In genomic region chr2:65297544-65297943, GRCh38 we compare ENCODE assay signal across 35 cellular contexts.
DNase-seq lines count a peak whose midpoint lies in the region; ATAC-seq, FAIRE-seq and TF ChIP-seq lines count a peak whose summit lies in the region.
"Had no signal": no experiment of that assay in that cellular context is flagged by ENCODE, and none has a peak within 500 bp of the region (broad histone marks: within the 10 kb centered on the region; RNA-seq: fewer than 3 reads in every experiment).

No MANE protein-coding gene starts in this region.

- H3K27me3 ChIP-seq in HepG2 (ENCODE audit: control insufficient read depth in 1 of 2, insufficient read depth in 2 of 2, low read length in 2 of 2) (no peaks in the 10 kb centered on the region), right lobe of liver (no peaks in the 10 kb centered on the region)
- H3K27me3 ChIP-seq: BE2C, BLaER1 had no signal

- ATAC-seq in HepG2: no peak
- ATAC-seq in right lobe of liver: no peak
- ATAC-seq in left colon: peak; percentile 75
- peak; percentile 46 for ATAC-seq in mucosa of descending colon
- ATAC-seq in natural killer cell: no peak
- ATAC-seq: A549; CD8-positive, alpha-beta T cell had no signal

- H3K36me3 ChIP-seq in HepG2 (replicated peaks in 1 of 2; ENCODE audit: control insufficient read depth in 1 of 2, insufficient read depth in 2 of 2, low read length in 2 of 2): no peaks in the 10 kb centered on the region
- no peaks in the 10 kb centered on the region for H3K36me3 ChIP-seq in right lobe of liver
- no peaks in the 10 kb centered on the region for H3K36me3 ChIP-seq in mucosa of descending colon (ENCODE audit: low read depth)
- H3K36me3 ChIP-seq: BE2C; BLaER1; BLaER1 treated with 17β-estradiol and CSF1 and Interleukin-3, amounts not matched to agents 10 nM and 100 nM had no signal

- peaks cover 38 to 48% of the 10 kb centered on the region in 2 donors for H3K4me1 Mint-ChIP-seq in natural killer cell

- peaks cover 47 to 48% of the 10 kb centered on the region in 2 donors for H3K27me3 Mint-ChIP-seq in natural killer cell (ENCODE audit: low read depth in 2 of 2)
- H3K27me3 Mint-ChIP-seq: CD4-positive, alpha-beta T cell had no signal

- no peak overlapping the region for H3K27ac Mint-ChIP-seq in natural killer cell
- H3K27ac Mint-ChIP-seq: B cell; CD14-positive monocyte; CD4-positive, alpha-beta memory T cell; CD4-positive, alpha-beta T cell; CD8-positive, alpha-beta memory T cell; CD8-positive, alpha-beta T cell had no signal

- CTCF ChIA-PET in HepG2 (lab: Yijun Ruan, JAX; ENCODE audit: low intra/inter-chr PET ratio, low total read pairs): no interaction called here

- peaks cover 3% of the 10 kb centered on the region for H3K36me3 Mint-ChIP-seq in natural killer cell
- H3K36me3 Mint-ChIP-seq: CD14-positive monocyte; CD4-positive, alpha-beta memory T cell; CD4-positive, CD25-positive, alpha-beta regulatory T cell; CD8-positive, alpha-beta memory T cell; CD8-positive, alpha-beta T cell had no signal

- no peak overlapping the region for H3K27ac ChIP-seq in HepG2 (ENCODE audit: extremely low read length, insufficient read depth, low read length)
- H3K27ac ChIP-seq in right lobe of liver: no peak overlapping the region
- H3K27ac ChIP-seq: 22Rv1; A549; BLaER1; BLaER1 treated with 17β-estradiol and CSF1 and Interleukin-3, amounts not matched to agents 10 nM and 100 nM; C4-2B had no signal

- TF ChIP-seq CTCF in HepG2 (CRISPR knock-in tag; IDR thresholded peaks at IDR 0.05) (no peak), right lobe of liver (IDR thresholded peaks at IDR 0.05) (no peak), mucosa of descending colon (IDR thresholded peaks at IDR 0.05) (no peak), natural killer cell (IDR thresholded peaks at IDR 0.05) (no peak)

- no TSS peak for BruUV-seq in HepG2 (replicated peaks; lab: Mats Ljungman, UMichigan)

- H2AFZ ChIP-seq in HepG2 (ENCODE audit: low read length): no peak overlapping the region

- TF ChIP-seq RAD21 in HepG2 (CRISPR knock-in tag; IDR thresholded peaks at IDR 0.05): no peak

- DNase-seq in HepG2 (ENCODE audit: low spot score) (no peak), right lobe of liver (no peak), left colon (no peak), mucosa of descending colon (no peak), NCI-H2171 (lab: John Stamatoyannopoulos, UW) (no peak), natural killer cell (no peak)
- DNase-seq: 8988T; ACHN; AML-193; BE2C; C1 segment of cervical spinal cord; Caco-2; Calu3; CD4-positive, alpha-beta memory T cell; CD4-positive, alpha-beta T cell; CD4-positive, CD25-positive, alpha-beta regulatory T cell; CD8-positive, alpha-beta memory T cell; CD8-positive, alpha-beta T cell; COR-L47; DMS 273 treated with DMSO at 0.1 percent for 48 hours; DMS153; DMS53; DMS79; DMS79 treated with DMSO at 0.1 percent for 48 hours; DND-41; EL had no signal

- H4K20me1 ChIP-seq in HepG2 (ENCODE audit: insufficient read depth, low read length): no peaks in the 10 kb centered on the region

- H3K9me3 ChIP-seq in HepG2 (ENCODE audit: low read length) (no peaks in the 10 kb centered on the region), right lobe of liver (no peaks in the 10 kb centered on the region), mucosa of descending colon (no peaks in the 10 kb centered on the region)
- H3K9me3 ChIP-seq: A549; BE2C; BLaER1; BLaER1 treated with 17β-estradiol and CSF1 and Interleukin-3, amounts not matched to agents 10 nM and 100 nM; Caco-2 had no signal

- H3K4me1 ChIP-seq in HepG2 (ENCODE audit: insufficient read depth, low read length): peaks cover 76% of the 10 kb centered on the region
- H3K4me1 ChIP-seq in right lobe of liver: no peaks in the 10 kb centered on the region
- peaks cover 9% of the 10 kb centered on the region for H3K4me1 ChIP-seq in mucosa of descending colon (ENCODE audit: low read depth)
- H3K4me1 ChIP-seq: BE2C had no signal

- in situ Hi-C loops in HepG2 (cut with HindIII; ENCODE audit: extremely low pct_ligation_motif_present, low pct_unique_long_range_greater_than_20kb): no loop called here

- no peak overlapping the region for H3K4me3 Mint-ChIP-seq in natural killer cell
- H3K4me3 Mint-ChIP-seq: B cell; CD14-positive monocyte; CD4-positive, alpha-beta memory T cell; CD4-positive, alpha-beta T cell; CD8-positive, alpha-beta memory T cell; CD8-positive, alpha-beta T cell had no signal

- intact Hi-C loops in HepG2 (cut with micrococcal nuclease; ENCODE audit: unreplicated experiment): no loop called here
- intact Hi-C loops in right lobe of liver (cut with DNase I): no loop called here
- intact Hi-C loops in left colon (cut with DNase I, micrococcal nuclease): no loop called here
- intact Hi-C loops in mucosa of descending colon (cut with DNase I, micrococcal nuclease): no loop called here
- intact Hi-C loops in natural killer cell (cut with micrococcal nuclease): no loop called here

- FAIRE-seq in HepG2 (lab: Jason Lieb, UNC): no peak
- FAIRE-seq: A204.1, A549, D721Med had no signal

- H3K4me3 ChIP-seq in HepG2 (replicated peaks in 1 of 3; ENCODE audit: insufficient read depth in 1 of 3, low read depth in 2 of 3, low read length in 3 of 3): no peak overlapping the region
- no peak overlapping the region for H3K4me3 ChIP-seq in right lobe of liver
- H3K4me3 ChIP-seq in mucosa of descending colon: no peak overlapping the region
- H3K4me3 ChIP-seq: A549; BLaER1; BLaER1 treated with 17β-estradiol and CSF1 and Interleukin-3, amounts not matched to agents 10 nM and 100 nM had no signal

- no peak for TF ChIP-seq EP300 in HepG2 (IDR thresholded peaks at IDR 0.05; ENCODE audit: low read depth in 2 of 2, low read length in 2 of 2)
- no peak for TF ChIP-seq EP300 in HepG2 (CRISPR knock-in tag; IDR thresholded peaks at IDR 0.05; ENCODE audit: borderline replicate concordance)

- H3K79me2 ChIP-seq in HepG2 (ENCODE audit: insufficient read depth, low read length): no peaks in the 10 kb centered on the region

- H3K9me3 Mint-ChIP-seq in natural killer cell: no peaks in the 10 kb centered on the region
- H3K9me3 Mint-ChIP-seq: CD4-positive, alpha-beta T cell; CD4-positive, CD25-positive, alpha-beta regulatory T cell; CD8-positive, alpha-beta T cell had no signal

- 50% methylated on average over 9 of the region's 9 CpGs for WGBS in HepG2 (ENCODE audit: low lambda C conversion rate)
- WGBS in right lobe of liver (ENCODE audit: insufficient coverage, low coverage, low lambda C conversion rate, missing lambda C conversion rate): 86% methylated on average over 9 of the region's 9 CpGs

- POLR2A ChIA-PET in HepG2 (lab: Yijun Ruan, JAX): no interaction called here

- no peak for TF ChIP-seq POLR2A in HepG2 (IDR thresholded peaks at IDR 0.05; ENCODE audit: insufficient read depth in 1 of 2, low read depth in 2 of 2, low read length in 2 of 2)
- no peak for TF ChIP-seq POLR2A in right lobe of liver (IDR thresholded peaks at IDR 0.05)

- H3K4me2 ChIP-seq in HepG2 (ENCODE audit: low read depth, low read length): no peak overlapping the region
- H3K4me2 ChIP-seq: A549; BLaER1; BLaER1 treated with 17β-estradiol and CSF1 and Interleukin-3, amounts not matched to agents 10 nM and 100 nM had no signal

- H3K9ac ChIP-seq in HepG2 (ENCODE audit: insufficient read depth, low read depth, low read length): no peak overlapping the region
- H3K9ac ChIP-seq: BLaER1; BLaER1 treated with 17β-estradiol and CSF1 and Interleukin-3, amounts not matched to agents 10 nM and 100 nM had no signal

TF ChIP-seq in HepG2, 621 proteins besides CTCF, POLR2A, EP300 and RAD21:
- TF ChIP-seq FOXA1 (IDR thresholded peaks at IDR 0.05): no peak
- 0 out of 2 replicates have a peak, but pooled peaks have one; percentile 8 for TF ChIP-seq FOXA1 (CRISPR knock-in tag; IDR thresholded peaks at IDR 0.05)
- peak; percentile 68 for TF ChIP-seq FOXA3 (CRISPR knock-in tag; IDR thresholded peaks at IDR 0.05)
- TF ChIP-seq ZNF224 (CRISPR knock-in tag; IDR thresholded peaks at IDR 0.05): no peak
- TF ChIP-seq FOXP1 (IDR thresholded peaks at IDR 0.05): no peak
- TF ChIP-seq FOXP1 (CRISPR knock-in tag; IDR thresholded peaks at IDR 0.05): 0 out of 2 replicates have a peak, but pooled peaks have one; percentile 31
- no peak for TF ChIP-seq TEAD2 (CRISPR knock-in tag; IDR thresholded peaks at IDR 0.05)
- TF ChIP-seq ELF3 (CRISPR knock-in tag; IDR thresholded peaks at IDR 0.05): 0 out of 2 replicates have a peak, but pooled peaks have one; percentile 34
- TF ChIP-seq ZNF780A (CRISPR knock-in tag; IDR thresholded peaks at IDR 0.05): no peak

Comparison
In these comparisons a context has a peak if more than half of its experiments do, and no peak if none do; other contexts are left out.
1. ATAC-seq: peak in left colon (single experiment) and mucosa of descending colon (single experiment); none in HepG2 (single experiment), right lobe of liver (0 of 4) and natural killer cell (0 of 3).